ENCODE assay signal across 16 cellular contexts in the genomic region with DNA sequence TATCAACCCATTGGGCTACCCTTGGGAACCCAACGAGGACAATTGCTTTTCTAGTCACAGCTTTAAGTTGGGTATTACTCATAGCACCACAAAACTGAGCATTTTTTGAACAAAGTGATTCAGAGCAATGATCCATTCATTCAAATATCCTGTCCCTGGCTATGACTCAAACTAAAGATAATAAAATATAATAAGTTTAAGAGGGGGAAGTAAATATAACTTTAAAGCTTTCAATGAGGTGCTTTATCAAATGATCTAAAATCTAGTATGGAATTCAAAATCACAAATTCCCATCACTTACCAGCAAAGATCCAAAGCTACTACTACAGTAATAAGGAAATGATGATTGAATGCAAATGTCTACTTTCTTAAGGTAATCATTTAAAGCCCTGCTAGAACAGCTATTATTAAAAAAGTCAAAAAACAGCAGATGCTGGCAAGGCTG. TPM values are rescaled to one million over a fixed set of nuclear protein-coding genes. Genes with fewer than 3 reads are reported as not detected.
DNase-seq lines count a peak whose midpoint lies in the region; ATAC-seq and TF ChIP-seq lines count a peak whose summit lies in the region.
"Had no signal": no experiment of that assay in that cellular context is flagged by ENCODE, and none has a peak within 500 bp of the region (broad histone marks: within the 10 kb centered on the region; RNA-seq: fewer than 3 reads in every experiment).

No MANE protein-coding gene starts in this region.

- POLR2A ChIA-PET in MCF 10A (lab: Yijun Ruan, JAX): interaction anchor here (0.6 kb wide), 1 partner anchor 24 kb away, joined by 3 read pairs; no protein-coding TSS in a partner anchor
- POLR2A ChIA-PET in activated CD8-positive, alpha-beta T cell treated with anti-CD3 and anti-CD28 coated beads for 36 hours (lab: Charles Lee): no interaction called here

- H3K27ac ChIP-seq in mammary epithelial cell (ENCODE audit: insufficient read depth, low read depth, low read length) (no peak overlapping the region), Karpas-422 (ENCODE audit: low read length) (no peak overlapping the region)
- H3K27ac ChIP-seq: body of pancreas had no signal

- H3K27me3 ChIP-seq in mammary epithelial cell (ENCODE audit: insufficient read depth, low read length) (no peaks in the 10 kb centered on the region), Karpas-422 (ENCODE audit: low read length) (no peaks in the 10 kb centered on the region)
- H3K27me3 ChIP-seq: body of pancreas had no signal

- H3K27me3 Mint-ChIP-seq in MCF 10A (ENCODE audit: insufficient read depth, unreplicated experiment): peaks cover 25% of the 10 kb centered on the region
- H3K27me3 Mint-ChIP-seq in activated CD8-positive, alpha-beta T cell treated with anti-CD3 and anti-CD28 coated beads for 36 hours: no peaks in the 10 kb centered on the region
- H3K27me3 Mint-ChIP-seq: activated B cell treated with CpG ODN at 0.5 μM for 24 hours; stimulated activated memory B cell treated with anti-CD40 and anti-IgM and Interleukin-4, amounts not matched to agents 10 μg/mL and 1 μg/mL and 100 μg/mL, for 72 hours had no signal

- DNase-seq in mammary epithelial cell (peak; percentile 61), MCF 10A (ENCODE audit: unreplicated experiment) (no peak), fibroblast of peridontal ligament (ENCODE audit: extremely low read depth) (peak; percentile 31), NCI-H1930 (lab: John Stamatoyannopoulos, UW) (no peak), Karpas-422 (no peak), mesenteric fat pad (ENCODE audit: low spot score) (no peak)
- DNase-seq in activated CD8-positive, alpha-beta T cell treated with anti-CD3 and anti-CD28 coated beads for 36 hours: no peak
- DNase-seq: activated B cell treated with CpG ODN at 0.5 μM for 24 hours, activated gamma-delta T cell, body of pancreas, NCI-H187, NCI-H526, OCI-M1 had no signal

- H3K79me2 ChIP-seq in mammary epithelial cell (ENCODE audit: insufficient read depth, low read length) (no peaks in the 10 kb centered on the region), Karpas-422 (ENCODE audit: low read length) (no peaks in the 10 kb centered on the region)

- no peak overlapping the region for H3K4me3 Mint-ChIP-seq in MCF 10A (ENCODE audit: unreplicated experiment)
- H3K4me3 Mint-ChIP-seq in activated CD8-positive, alpha-beta T cell treated with anti-CD3 and anti-CD28 coated beads for 36 hours: no peak overlapping the region
- H3K4me3 Mint-ChIP-seq: activated B cell treated with CpG ODN at 0.5 μM for 24 hours; stimulated activated memory B cell treated with anti-CD40 and anti-IgM and Interleukin-4, amounts not matched to agents 10 μg/mL and 1 μg/mL and 100 μg/mL, for 72 hours had no signal

- WGBS in mammary epithelial cell (ENCODE audit: low coverage, missing lambda C conversion rate): 8% methylated on average over 1 of the region's 1 CpG

- intact Hi-C loops in mammary epithelial cell (cut with micrococcal nuclease) (no loop called here), MCF 10A (cut with micrococcal nuclease) (no loop called here)
- intact Hi-C loops in activated CD8-positive, alpha-beta T cell treated with anti-CD3 and anti-CD28 coated beads for 36 hours (cut with micrococcal nuclease): no loop called here

- H4K20me1 ChIP-seq in mammary epithelial cell (ENCODE audit: insufficient read depth, low read length) (no peaks in the 10 kb centered on the region), Karpas-422 (ENCODE audit: insufficient read depth, low read depth, low read length) (no peaks in the 10 kb centered on the region)

- H3K9me3 Mint-ChIP-seq in MCF 10A (ENCODE audit: unreplicated experiment): no peaks in the 10 kb centered on the region
- no peaks in the 10 kb centered on the region for H3K9me3 Mint-ChIP-seq in activated CD8-positive, alpha-beta T cell treated with anti-CD3 and anti-CD28 coated beads for 36 hours
- H3K9me3 Mint-ChIP-seq: activated B cell treated with CpG ODN at 0.5 μM for 24 hours had no signal

- H3K4me2 ChIP-seq in mammary epithelial cell (ENCODE audit: insufficient read depth, low read depth, low read length) (peak overlapping the region; percentile 31), Karpas-422 (ENCODE audit: low read depth, low read length, poor library complexity, severe bottlenecking) (no peak overlapping the region)

- H2AFZ ChIP-seq in mammary epithelial cell (ENCODE audit: low read depth, low read length) (no peak overlapping the region), Karpas-422 (ENCODE audit: low read length) (no peak overlapping the region)

- H3K9me3 ChIP-seq in mammary epithelial cell (replicated peaks; ENCODE audit: insufficient read depth, low read length) (no peaks in the 10 kb centered on the region), Karpas-422 (ENCODE audit: low read length) (no peaks in the 10 kb centered on the region)
- H3K9me3 ChIP-seq: body of pancreas had no signal

- no peak overlapping the region for H3K27ac Mint-ChIP-seq in MCF 10A (ENCODE audit: low read depth, unreplicated experiment)
- H3K27ac Mint-ChIP-seq in activated CD8-positive, alpha-beta T cell treated with anti-CD3 and anti-CD28 coated beads for 36 hours: no peak overlapping the region
- H3K27ac Mint-ChIP-seq: activated B cell treated with CpG ODN at 0.5 μM for 24 hours; stimulated activated memory B cell treated with anti-CD40 and anti-IgM and Interleukin-4, amounts not matched to agents 10 μg/mL and 1 μg/mL and 100 μg/mL, for 72 hours had no signal

- no peaks in the 10 kb centered on the region for H3K36me3 ChIP-seq in mammary epithelial cell (ENCODE audit: insufficient read depth, low read length)
- no peaks in the 10 kb centered on the region for H3K36me3 ChIP-seq in Karpas-422 (ENCODE audit: insufficient read depth, low read length)

- H3K4me3 ChIP-seq in mammary epithelial cell (replicated peaks in 1 of 3; ENCODE audit: insufficient read depth in 1 of 3, low read depth in 2 of 3, low read length in 3 of 3): no peak overlapping the region
- no peak overlapping the region for H3K4me3 ChIP-seq in Karpas-422 (ENCODE audit: low read length)
- H3K4me3 ChIP-seq: body of pancreas had no signal

- H3K9me2 ChIP-seq in Karpas-422 (replicated peaks; ENCODE audit: insufficient read depth, low read length): no peaks in the 10 kb centered on the region

- H3K36me3 Mint-ChIP-seq in MCF 10A (ENCODE audit: insufficient read depth, unreplicated experiment): peaks cover 18% of the 10 kb centered on the region
- peaks cover 4% of the 10 kb centered on the region for H3K36me3 Mint-ChIP-seq in activated CD8-positive, alpha-beta T cell treated with anti-CD3 and anti-CD28 coated beads for 36 hours (ENCODE audit: low read depth)

- peak; percentile 81 for ATAC-seq in SK-N-SH treated with all-trans-retinoic acid at 6 μM for 48 hours
- no peak for ATAC-seq in activated CD8-positive, alpha-beta T cell treated with anti-CD3 and anti-CD28 coated beads for 36 hours
- ATAC-seq: body of pancreas; stimulated activated memory B cell treated with anti-CD40 and anti-IgM and Interleukin-4, amounts not matched to agents 10 μg/mL and 1 μg/mL and 100 μg/mL, for 72 hours had no signal

- H3K9ac ChIP-seq in mammary epithelial cell (ENCODE audit: insufficient read depth, low read length) (no peak overlapping the region), Karpas-422 (ENCODE audit: low read length) (no peak overlapping the region)

- no peak for TF ChIP-seq CTCF in mammary epithelial cell (conservative IDR thresholded peaks at IDR 0.05 in 1 of 2, IDR thresholded peaks at IDR 0.05 in 1 of 2; ENCODE audit: extremely low read depth in 1 of 2, insufficient read depth in 1 of 2, low read depth in 1 of 2, low read length in 2 of 2)
- TF ChIP-seq CTCF in MCF 10A (IDR thresholded peaks at IDR 0.05; ENCODE audit: unreplicated experiment): no peak
- no peak for TF ChIP-seq CTCF in activated CD8-positive, alpha-beta T cell treated with anti-CD3 and anti-CD28 coated beads for 36 hours (IDR thresholded peaks at IDR 0.05)

- in situ Hi-C loops in mammary epithelial cell (cut with MboI; ENCODE audit: low sequenced_read_pairs in 2 of 2): no loop called here

- CTCF ChIA-PET in mammary epithelial cell (lab: Charles Lee; ENCODE audit: low non-redundant PET) (no interaction called here), MCF 10A (lab: Yijun Ruan, JAX) (interaction anchor here (0.5 kb wide), 1 partner anchor 175 kb away, joined by 3 read pairs; no protein-coding TSS in a partner anchor)
- CTCF ChIA-PET in activated CD8-positive, alpha-beta T cell treated with anti-CD3 and anti-CD28 coated beads for 36 hours (lab: Charles Lee): no interaction called here

- dilution Hi-C loops in mammary epithelial cell (cut with HindIII; ENCODE audit: low sequenced_read_pairs): no loop called here

- no TSS peak for BruUV-seq in mammary epithelial cell (replicated peaks; lab: Mats Ljungman, UMichigan)
- no TSS peak for BruUV-seq in MCF 10A (replicated peaks; lab: Mats Ljungman, UMichigan)

- H3K4me1 ChIP-seq in mammary epithelial cell (ENCODE audit: insufficient read depth, low read length) (peaks cover 7% of the 10 kb centered on the region), Karpas-422 (ENCODE audit: low read length) (no peaks in the 10 kb centered on the region)

- H3K4me1 Mint-ChIP-seq in MCF 10A (ENCODE audit: insufficient read depth, unreplicated experiment): no peaks in the 10 kb centered on the region
- peaks cover 7% of the 10 kb centered on the region for H3K4me1 Mint-ChIP-seq in activated CD8-positive, alpha-beta T cell treated with anti-CD3 and anti-CD28 coated beads for 36 hours (ENCODE audit: low read depth)
- H3K4me1 Mint-ChIP-seq: activated B cell treated with CpG ODN at 0.5 μM for 24 hours; stimulated activated memory B cell treated with anti-CD40 and anti-IgM and Interleukin-4, amounts not matched to agents 10 μg/mL and 1 μg/mL and 100 μg/mL, for 72 hours had no signal

TF ChIP-seq in SK-N-SH treated with all-trans-retinoic acid at 6 μM for 48 hours, 23 proteins besides CTCF, POLR2A, EP300 and RAD21:
- no peak for TF ChIP-seq PPARA (CRISPR knock-in tag; IDR thresholded peaks at IDR 0.05; ENCODE audit: borderline replicate concordance)
- TF ChIP-seq ISL1 (CRISPR knock-in tag; IDR thresholded peaks at IDR 0.05): peak; percentile 82

RNA-seq across cellular contexts. Expression of gene S100G, which starts 39.8 kb away (rescaled TPM):
- not detected for total RNA-seq in mammary epithelial cell
- polyA plus RNA-seq in mammary epithelial cell: not detected
- polyA minus RNA-seq in mammary epithelial cell: not detected
- total RNA-seq in MCF 10A (2022): not detected in 2 replicates
- not detected for total RNA-seq in activated CD8-positive, alpha-beta T cell treated with anti-CD3 and anti-CD28 coated beads for 36 hours
- total RNA-seq in Karpas-422 (2014; rRNA removed; shearing (Covaris generic); ENCODE audit: low replicate concordance): not detected in 2 replicates
- total RNA-seq in mesenteric fat pad: not detected
- total RNA-seq: activated B cell treated with CpG ODN at 0.5 μM for 24 hours, body of pancreas, liver had no signal
- polyA plus RNA-seq: liver had no signal

Comparison
In these comparisons a context has a peak if more than half of its experiments do, and no peak if none do; other contexts are left out.
1. DNase-seq: peak in mammary epithelial cell (single experiment) and fibroblast of peridontal ligament (single experiment); none in MCF 10A (single experiment), activated CD8-positive, alpha-beta T cell treated with anti-CD3 and anti-CD28 coated beads for 36 hours (single experiment), NCI-H1930 (0 of 2), Karpas-422 (single experiment) and mesenteric fat pad (single experiment).